ENCODE assay signal across 11 cellular contexts in genomic region chr5:141343953-141344463, GRCh38. TPM values are rescaled to one million over a fixed set of nuclear protein-coding genes. Genes with fewer than 3 reads are reported as not detected.
A peak's percentile ranks its signal among the peaks of the same experiment; 100 is the strongest.
DNase-seq lines count a peak whose midpoint lies in the region; ATAC-seq and TF ChIP-seq lines count a peak whose summit lies in the region.
"Had no signal": no experiment of that assay in that cellular context is flagged by ENCODE, and none has a peak within 500 bp of the region (broad histone marks: within the 10 kb centered on the region; RNA-seq: fewer than 3 reads in every experiment).

No MANE protein-coding gene starts in this region.

- ATAC-seq in natural killer cell treated with Interleukin-12 subunit alpha and Interleukin-12 subunit beta and Interleukin-15 and Interleukin-18, amount 100 ng/mL, for 72 hours = no peak
- ATAC-seq in GM19455 (IDR thresholded peaks at IDR 0.05; ENCODE audit: unreplicated experiment) = no peak

- peaks cover 27% of the 10 kb centered on the region for H3K36me3 Mint-ChIP-seq in natural killer cell treated with Interleukin-12 subunit alpha and Interleukin-12 subunit beta and Interleukin-15 and Interleukin-18, amount 100 ng/mL, for 72 hours

- H3K9ac ChIP-seq in GM23248 (peak overlapping the region; percentile 73), mammary epithelial cell (ENCODE audit: insufficient read depth, low read length) (peak overlapping the region; percentile 17)

- no peaks in the 10 kb centered on the region for H4K20me1 ChIP-seq in GM23248 (ENCODE audit: insufficient read depth)
- no peaks in the 10 kb centered on the region for H4K20me1 ChIP-seq in mammary epithelial cell (ENCODE audit: insufficient read depth, low read length)

- dilution Hi-C loops in mammary epithelial cell (cut with HindIII; ENCODE audit: low sequenced_read_pairs) = no loop called here

- no peaks in the 10 kb centered on the region for H3F3A ChIP-seq in GM23248 (ENCODE audit: insufficient read depth)

- H3K27ac ChIP-seq in GM23248 (peak overlapping the region; percentile 61), mammary epithelial cell (ENCODE audit: insufficient read depth, low read depth, low read length) (no peak overlapping the region)

- peaks cover 14% of the 10 kb centered on the region for H3K9me3 Mint-ChIP-seq in natural killer cell treated with Interleukin-12 subunit alpha and Interleukin-12 subunit beta and Interleukin-15 and Interleukin-18, amount 100 ng/mL, for 72 hours

- no peak for DNase-seq in GM23248
- DNase-seq in mammary epithelial cell = no peak
- no peak for DNase-seq in natural killer cell treated with Interleukin-12 subunit alpha and Interleukin-12 subunit beta and Interleukin-15 and Interleukin-18, amount 100 ng/mL, for 72 hours (ENCODE audit: low spot score)
- no peak for DNase-seq in NCI-H1930 (lab: John Stamatoyannopoulos, UW)
- no peak for DNase-seq in NCI-H2081 (lab: John Stamatoyannopoulos, UW)
- DNase-seq: activated CD4-positive, CD25-positive, alpha-beta regulatory T cell treated with anti-CD3 and anti-CD28 coated beads, Interleukin-2, amount 50 U/mL, for 72 hours; effector memory CD4-positive, alpha-beta T cell; NCI-H774 had no signal

- no TSS peak for BruUV-seq in mammary epithelial cell (replicated peaks; lab: Mats Ljungman, UMichigan)

- H3K4me1 ChIP-seq in GM23248 (ENCODE audit: insufficient read depth) (no peaks in the 10 kb centered on the region), mammary epithelial cell (ENCODE audit: insufficient read depth, low read length) (no peaks in the 10 kb centered on the region)

- in situ Hi-C loops in GM23248 (cut with MboI) (no loop called here), mammary epithelial cell (cut with MboI; ENCODE audit: low sequenced_read_pairs in 2 of 2) (no loop called here)

- peak overlapping the region; percentile 47 for H3K4me3 Mint-ChIP-seq in natural killer cell treated with Interleukin-12 subunit alpha and Interleukin-12 subunit beta and Interleukin-15 and Interleukin-18, amount 100 ng/mL, for 72 hours
- H3K4me3 Mint-ChIP-seq: nephron had no signal

- TF ChIP-seq CTCF in mammary epithelial cell (conservative IDR thresholded peaks at IDR 0.05 in 1 of 2, IDR thresholded peaks at IDR 0.05 in 1 of 2; ENCODE audit: extremely low read depth in 1 of 2, insufficient read depth in 1 of 2, low read depth in 1 of 2, low read length in 2 of 2) = no peak

- no peaks in the 10 kb centered on the region for H3K9me2 ChIP-seq in GM23248 (ENCODE audit: insufficient read depth)

- H3K36me3 ChIP-seq in GM23248 (ENCODE audit: low read depth) (no peaks in the 10 kb centered on the region), mammary epithelial cell (ENCODE audit: insufficient read depth, low read length) (no peaks in the 10 kb centered on the region)

- H3K27me3 ChIP-seq in GM23248 (replicated peaks; ENCODE audit: insufficient read depth) = no peaks in the 10 kb centered on the region
- H3K27me3 ChIP-seq in mammary epithelial cell (ENCODE audit: insufficient read depth, low read length) = no peaks in the 10 kb centered on the region

- peaks cover 42 to 79% of the 10 kb centered on the region in 2 donors for H3K27me3 Mint-ChIP-seq in natural killer cell treated with Interleukin-12 subunit alpha and Interleukin-12 subunit beta and Interleukin-15 and Interleukin-18, amount 100 ng/mL, for 72 hours

- no peak overlapping the region for H3K27ac Mint-ChIP-seq in natural killer cell treated with Interleukin-12 subunit alpha and Interleukin-12 subunit beta and Interleukin-15 and Interleukin-18, amount 100 ng/mL, for 72 hours
- H3K27ac Mint-ChIP-seq: nephron had no signal

- peak overlapping the region; percentile 70 for H2AFZ ChIP-seq in GM23248
- peak overlapping the region; percentile 85 for H2AFZ ChIP-seq in mammary epithelial cell (ENCODE audit: low read depth, low read length)

- H3K4me2 ChIP-seq in GM23248 (ENCODE audit: unreplicated experiment) (peak overlapping the region; percentile 54), mammary epithelial cell (ENCODE audit: insufficient read depth, low read depth, low read length) (peak overlapping the region; percentile 64)

- 16 to 24% methylated on average over 31 of the region's 31 CpGs for WGBS in GM23248 (ENCODE audit: low coverage in 1 of 2, low lambda C conversion rate in 2 of 2, missing lambda C conversion rate in 2 of 2), 2 experiments
- WGBS in mammary epithelial cell (ENCODE audit: low coverage, missing lambda C conversion rate) = 21% methylated on average over 23 of the region's 31 CpGs

- peak overlapping the region; percentile 71 for H3K4me3 ChIP-seq in GM23248
- H3K4me3 ChIP-seq in mammary epithelial cell (replicated peaks in 1 of 3; ENCODE audit: insufficient read depth in 1 of 3, low read depth in 2 of 3, low read length in 3 of 3) = peak overlapping the region; percentile 44 to 52 (median 52)

- intact Hi-C loops in mammary epithelial cell (cut with micrococcal nuclease) = loop anchor here (1.0 kb wide), 1 partner anchor 220 kb away; no protein-coding TSS in a partner anchor

- CTCF ChIA-PET in mammary epithelial cell (lab: Charles Lee; ENCODE audit: low non-redundant PET) = interaction anchor here (0.7 kb wide), 1 partner anchor 1928 kb away, joined by 5 read pairs; no protein-coding TSS in a partner anchor

- H3K79me2 ChIP-seq in GM23248 (ENCODE audit: insufficient read depth) (no peaks in the 10 kb centered on the region), mammary epithelial cell (ENCODE audit: insufficient read depth, low read length) (no peaks in the 10 kb centered on the region)

- no peaks in the 10 kb centered on the region for H3K4me1 Mint-ChIP-seq in natural killer cell treated with Interleukin-12 subunit alpha and Interleukin-12 subunit beta and Interleukin-15 and Interleukin-18, amount 100 ng/mL, for 72 hours (ENCODE audit: low read depth in 2 of 2)
- H3K4me1 Mint-ChIP-seq: nephron had no signal

- H3K9me3 ChIP-seq in GM23248 (ENCODE audit: low read depth) (no peaks in the 10 kb centered on the region), mammary epithelial cell (replicated peaks; ENCODE audit: insufficient read depth, low read length) (peaks cover 23% of the 10 kb centered on the region)

RNA-seq across cellular contexts. Expression of gene PCDHGA3, which starts 0.4 kb away (rescaled TPM):
- total RNA-seq in GM23248 (2014; rRNA removed; shearing (Covaris generic)) = 7.5 and 7.6 TPM in 2 replicates
- polyA plus RNA-seq in GM23248 (2016; fragmentation: Nextera tagmentation; extraction: Ambion mirVana) = 4.0 and 5.4 TPM in 2 replicates
- total RNA-seq in mammary epithelial cell = under 1 TPM; 0.83 to 0.96 TPM
- polyA plus RNA-seq in mammary epithelial cell = 0.75 TPM
- 0.16 TPM for polyA minus RNA-seq in mammary epithelial cell
- total RNA-seq in natural killer cell treated with Interleukin-12 subunit alpha and Interleukin-12 subunit beta and Interleukin-15 and Interleukin-18, amount 100 ng/mL, for 72 hours = not detected

RNA-seq across cellular contexts. Expression of gene PCDHGA2, which starts 5.4 kb away (rescaled TPM):
- 6.3 and 7.3 TPM in 2 replicates for total RNA-seq in GM23248 (2014; rRNA removed; shearing (Covaris generic))
- polyA plus RNA-seq in GM23248 (2016; fragmentation: Nextera tagmentation; extraction: Ambion mirVana) (4.3 and 5.3 TPM in 2 replicates), mammary epithelial cell (2.0 TPM)
- 1 to 10 TPM; 1.7 to 3.0 TPM for total RNA-seq in mammary epithelial cell
- 3.6 TPM for polyA minus RNA-seq in mammary epithelial cell
- total RNA-seq in natural killer cell treated with Interleukin-12 subunit alpha and Interleukin-12 subunit beta and Interleukin-15 and Interleukin-18, amount 100 ng/mL, for 72 hours = not detected

RNA-seq across cellular contexts. Expression of gene PCDHGB1, which starts 5.9 kb away (rescaled TPM):
- 0.25 and 0.86 TPM in 2 replicates for total RNA-seq in GM23248 (2014; rRNA removed; shearing (Covaris generic))
- 0.16 and 0.19 TPM in 2 replicates for polyA plus RNA-seq in GM23248 (2016; fragmentation: Nextera tagmentation; extraction: Ambion mirVana)
- 1 to 10 TPM; 1.3 to 3.0 TPM for total RNA-seq in mammary epithelial cell
- polyA plus RNA-seq in mammary epithelial cell = 0.14 TPM
- polyA minus RNA-seq in mammary epithelial cell = not detected
- under 1 TPM; 0.12 to 0.17 TPM for total RNA-seq in natural killer cell treated with Interleukin-12 subunit alpha and Interleukin-12 subunit beta and Interleukin-15 and Interleukin-18, amount 100 ng/mL, for 72 hours

RNA-seq across cellular contexts. Expression of gene PCDHGA4, which starts 10.8 kb away (rescaled TPM):
- 10.8 and 13.9 TPM in 2 replicates for total RNA-seq in GM23248 (2014; rRNA removed; shearing (Covaris generic))
- polyA plus RNA-seq in GM23248 (2016; fragmentation: Nextera tagmentation; extraction: Ambion mirVana) (8.1 and 8.6 TPM in 2 replicates), mammary epithelial cell (0.79 TPM)
- 1 to 10 TPM; 1.0 to 4.3 TPM for total RNA-seq in mammary epithelial cell
- polyA minus RNA-seq in mammary epithelial cell = 2.4 TPM
- total RNA-seq in natural killer cell treated with Interleukin-12 subunit alpha and Interleukin-12 subunit beta and Interleukin-15 and Interleukin-18, amount 100 ng/mL, for 72 hours = under 1 TPM; 0.48 to 0.50 TPM
- total RNA-seq: HT-29 had no signal

RNA-seq across cellular contexts. Expression of gene PCDHGA1, which starts 13.7 kb away (rescaled TPM):
- 0.38 and 1.8 TPM in 2 replicates for total RNA-seq in GM23248 (2014; rRNA removed; shearing (Covaris generic))
- 0.63 and 0.72 TPM in 2 replicates for polyA plus RNA-seq in GM23248 (2016; fragmentation: Nextera tagmentation; extraction: Ambion mirVana)
- under 1 TPM; 0.26 to 0.83 TPM for total RNA-seq in mammary epithelial cell
- polyA plus RNA-seq in mammary epithelial cell = 0.41 TPM
- polyA minus RNA-seq in mammary epithelial cell = not detected
- under 1 TPM in 1 of 2 donors, not detected in 1; 0.07 TPM for total RNA-seq in natural killer cell treated with Interleukin-12 subunit alpha and Interleukin-12 subunit beta and Interleukin-15 and Interleukin-18, amount 100 ng/mL, for 72 hours
